In the genomic region with DNA sequence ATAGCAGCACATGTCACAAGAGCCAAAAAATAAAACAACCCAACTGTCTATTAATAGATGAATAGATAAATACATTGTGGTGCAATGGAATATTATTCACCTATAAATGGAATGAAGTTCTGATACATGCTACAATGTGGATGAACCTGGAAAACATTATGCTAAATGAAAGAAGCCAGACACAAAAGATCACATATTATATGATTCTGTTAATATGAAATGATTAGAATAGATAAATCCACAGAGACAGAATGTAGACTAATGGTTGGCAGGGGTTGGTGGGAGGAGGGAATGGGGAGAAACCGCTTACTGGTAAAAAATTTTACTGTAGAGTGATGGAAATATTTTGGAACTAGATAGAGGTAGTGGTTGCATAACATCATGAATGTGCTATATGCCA, we compare ENCODE assay signal across 16 cellular contexts. TPM values are rescaled to one million over a fixed set of nuclear protein-coding genes. Genes with fewer than 3 reads are reported as not detected.
DNase-seq lines count a peak whose midpoint lies in the region; ATAC-seq and TF ChIP-seq lines count a peak whose summit lies in the region.
"Had no signal": no experiment of that assay in that cellular context is flagged by ENCODE, and none has a peak within 500 bp of the region (broad histone marks: within the 10 kb centered on the region; RNA-seq: fewer than 3 reads in every experiment).

No MANE protein-coding gene starts in this region.

- H3K27ac Mint-ChIP-seq in CD4-positive, alpha-beta T cell: peak overlapping the region; percentile 76
- peak overlapping the region; percentile 7 for H3K27ac Mint-ChIP-seq in CD8-positive, alpha-beta T cell
- peak overlapping the region; percentile 20 to 59 for H3K27ac Mint-ChIP-seq in T-cell
- H3K27ac Mint-ChIP-seq in effector memory CD8-positive, alpha-beta T cell: peak overlapping the region; percentile 23 to 54
- H3K27ac Mint-ChIP-seq: B cell, H9, IgD-negative memory B cell had no signal

- H3K9me3 ChIP-seq in CD4-positive, alpha-beta T cell (ENCODE audit: control insufficient read depth, low read length): no peaks in the 10 kb centered on the region
- no peaks in the 10 kb centered on the region for H3K9me3 ChIP-seq in CD8-positive, alpha-beta T cell (ENCODE audit: low read length)
- H3K9me3 ChIP-seq: BLaER1 treated with 17β-estradiol and CSF1 and Interleukin-3, amounts not matched to agents 10 nM and 100 nM had no signal

- peaks cover 31% of the 10 kb centered on the region for H3K36me3 ChIP-seq in CD8-positive, alpha-beta T cell (ENCODE audit: insufficient read depth, low read length)

- TF ChIP-seq CTCF in CD4-positive, alpha-beta T cell (IDR thresholded peaks at IDR 0.05): no peak
- no peak for TF ChIP-seq CTCF in CD8-positive, alpha-beta T cell (IDR thresholded peaks at IDR 0.05)

- H3K27me3 ChIP-seq in CD4-positive, alpha-beta T cell (ENCODE audit: control insufficient read depth, insufficient read depth, low read length): no peaks in the 10 kb centered on the region
- no peaks in the 10 kb centered on the region for H3K27me3 ChIP-seq in CD8-positive, alpha-beta T cell (ENCODE audit: insufficient read depth, low read length)
- H3K27me3 ChIP-seq: BLaER1 treated with 17β-estradiol and CSF1 and Interleukin-3, amounts not matched to agents 10 nM and 100 nM had no signal

- H3K36me3 Mint-ChIP-seq in CD4-positive, alpha-beta T cell (ENCODE audit: low read depth): peaks cover 71% of the 10 kb centered on the region
- peaks cover 71% of the 10 kb centered on the region for H3K36me3 Mint-ChIP-seq in CD8-positive, alpha-beta T cell
- peaks cover 40% of the 10 kb centered on the region for H3K36me3 Mint-ChIP-seq in T-cell
- peaks cover 33% of the 10 kb centered on the region for H3K36me3 Mint-ChIP-seq in effector memory CD8-positive, alpha-beta T cell (ENCODE audit: insufficient read depth)

- peaks cover 38% of the 10 kb centered on the region for H3K4me1 ChIP-seq in CD8-positive, alpha-beta T cell (ENCODE audit: insufficient read depth, low read length)

- H3K4me3 ChIP-seq in CD8-positive, alpha-beta T cell (ENCODE audit: low read depth, low read length): no peak overlapping the region
- H3K4me3 ChIP-seq: BLaER1 treated with 17β-estradiol and CSF1 and Interleukin-3, amounts not matched to agents 10 nM and 100 nM had no signal

- H3K9me3 Mint-ChIP-seq in CD4-positive, alpha-beta T cell: no peaks in the 10 kb centered on the region
- no peaks in the 10 kb centered on the region for H3K9me3 Mint-ChIP-seq in CD8-positive, alpha-beta T cell
- no peaks in the 10 kb centered on the region for H3K9me3 Mint-ChIP-seq in T-cell
- H3K9me3 Mint-ChIP-seq in effector memory CD8-positive, alpha-beta T cell: no peaks in the 10 kb centered on the region
- H3K9me3 Mint-ChIP-seq: H9, IgD-negative memory B cell had no signal

- no peak for ATAC-seq in CD4-positive, alpha-beta T cell (ENCODE audit: poor library complexity)
- ATAC-seq in CD8-positive, alpha-beta T cell: no peak
- no peak for ATAC-seq in T-cell (replicated peaks in 1 of 4)
- ATAC-seq in effector memory CD8-positive, alpha-beta T cell (replicated peaks): no peak
- no peak for ATAC-seq in GM21576 (IDR thresholded peaks at IDR 0.05; ENCODE audit: unreplicated experiment)
- ATAC-seq: HepG2 had no signal

- intact Hi-C loops in CD4-positive, alpha-beta T cell (cut with DNase I, micrococcal nuclease): no loop called here
- intact Hi-C loops in CD8-positive, alpha-beta T cell (cut with DNase I, micrococcal nuclease): loop anchor here in 1 of 2 experiments (10.0 kb wide), 1 partner anchor 607 kb away; no protein-coding TSS in a partner anchor

- no peaks in the 10 kb centered on the region for H3K27me3 Mint-ChIP-seq in CD4-positive, alpha-beta T cell
- no peaks in the 10 kb centered on the region for H3K27me3 Mint-ChIP-seq in CD8-positive, alpha-beta T cell (ENCODE audit: low read depth)
- H3K27me3 Mint-ChIP-seq in T-cell: no peaks in the 10 kb centered on the region
- no peaks in the 10 kb centered on the region for H3K27me3 Mint-ChIP-seq in effector memory CD8-positive, alpha-beta T cell
- H3K27me3 Mint-ChIP-seq: B cell, IgD-negative memory B cell had no signal

- peaks cover 60% of the 10 kb centered on the region for H3K4me1 Mint-ChIP-seq in CD4-positive, alpha-beta T cell (ENCODE audit: low read depth)
- H3K4me1 Mint-ChIP-seq in CD8-positive, alpha-beta T cell (ENCODE audit: low read depth): peaks cover 48% of the 10 kb centered on the region
- H3K4me1 Mint-ChIP-seq in T-cell: peaks cover 50 to 54% (median 53%) of the 10 kb centered on the region in 3 donors
- H3K4me1 Mint-ChIP-seq in effector memory CD8-positive, alpha-beta T cell (ENCODE audit: low read depth in 2 of 2): peaks cover 22 to 46% of the 10 kb centered on the region in 2 donors

- no peak overlapping the region for H3K4me3 Mint-ChIP-seq in CD4-positive, alpha-beta T cell
- no peak overlapping the region for H3K4me3 Mint-ChIP-seq in CD8-positive, alpha-beta T cell
- H3K4me3 Mint-ChIP-seq in T-cell: no peak overlapping the region
- no peak overlapping the region for H3K4me3 Mint-ChIP-seq in effector memory CD8-positive, alpha-beta T cell
- H3K4me3 Mint-ChIP-seq: B cell, H9, IgD-negative memory B cell had no signal

- DNase-seq in CD4-positive, alpha-beta T cell: no peak
- no peak for DNase-seq in CD8-positive, alpha-beta T cell
- DNase-seq in T-cell: no peak
- no peak for DNase-seq in effector memory CD8-positive, alpha-beta T cell
- DNase-seq in stimulated activated CD4-positive, alpha-beta T cell treated with anti-CD3 and anti-CD28 coated beads, Interleukin-4, amount 100 ng/mL, for 4 hours: no peak
- no peak for DNase-seq in NOMO-1 treated with DMSO at 0.1 percent for 48 hours (lab: John Stamatoyannopoulos, UW; ENCODE audit: unreplicated experiment)
- DNase-seq in epidermal melanocyte (ENCODE audit: insufficient read length, low spot score): no peak
- DNase-seq: Calu3, DMS79 treated with DMSO at 0.1 percent for 48 hours, GF-D8, H9 had no signal

- CTCF ChIA-PET in CD4-positive, alpha-beta T cell (lab: Charles Lee): interaction anchor here (1.6 to 1.8 kb wide), 2 partner anchors 11 to 207 kb away, joined by 4 to 6 read pairs; a partner anchor contains a TSS
- CTCF ChIA-PET in CD8-positive, alpha-beta T cell (lab: Charles Lee): interaction anchor here (1.0 to 2.2 kb wide), 5 partner anchors 8 to 207 kb away, joined by 3 to 16 read pairs (median 3); a partner anchor contains a TSS
- CTCF ChIA-PET in T-cell (lab: Charles Lee): interaction anchor here in 1 of 2 donors (2.2 kb wide), 1 partner anchor 11 kb away, joined by 15 read pairs; no protein-coding TSS in a partner anchor

- POLR2A ChIA-PET in CD4-positive, alpha-beta T cell (lab: Charles Lee): interaction anchor here (1.8 kb wide), 1 partner anchor 220 kb away, joined by 5 read pairs; a partner anchor contains a TSS
- POLR2A ChIA-PET in CD8-positive, alpha-beta T cell (lab: Charles Lee): interaction anchor here (1.1 kb wide), 1 partner anchor 220 kb away, joined by 4 read pairs; a partner anchor contains a TSS
- POLR2A ChIA-PET in T-cell (lab: Charles Lee): interaction anchor here in 1 of 2 donors (0.6 kb wide), 1 partner anchor 277 kb away, joined by 6 read pairs; no protein-coding TSS in a partner anchor

- no peak overlapping the region for H3K27ac ChIP-seq in CD4-positive, alpha-beta T cell (ENCODE audit: low read depth, low read length)
- H3K27ac ChIP-seq in CD8-positive, alpha-beta T cell (ENCODE audit: low read depth, low read length): no peak overlapping the region
- H3K27ac ChIP-seq: BLaER1 treated with 17β-estradiol and CSF1 and Interleukin-3, amounts not matched to agents 10 nM and 100 nM had no signal

RNA-seq across cellular contexts. Expression of a gene that starts 32.9 kb away (rescaled TPM):
- 10 to 100 TPM; 64.7 to 73.1 TPM for total RNA-seq in CD4-positive, alpha-beta T cell
- total RNA-seq in CD8-positive, alpha-beta T cell: 10 to 100 TPM; 53.1 to 57.3 TPM
- 10 to 100 TPM; 27.4 to 50.8 (median 36.1) TPM for total RNA-seq in T-cell

Comparison
In these comparisons a context has a peak if more than half of its experiments do, and no peak if none do; other contexts are left out.
1. H3K27ac Mint-ChIP-seq: peak in every context shown above with its lines; median percentile 76 in CD4-positive, alpha-beta T cell; 40 in T-cell; 38 in effector memory CD8-positive, alpha-beta T cell; 7 in CD8-positive, alpha-beta T cell.